Comparison of ENCODE assay signal across 8 cellular contexts in genomic region chrX:155215443-155216178, GRCh38. TPM values are rescaled to one million over a fixed set of nuclear protein-coding genes. Genes with fewer than 3 reads are reported as not detected.
DNase-seq lines count a peak whose midpoint lies in the region; ATAC-seq and TF ChIP-seq lines count a peak whose summit lies in the region.

No MANE protein-coding gene starts in this region.

- no peaks in the 10 kb centered on the region for H3K9me3 ChIP-seq in PC-3 (ENCODE audit: low read length)

- H3K4me3 Mint-ChIP-seq in neural crest cell = peak overlapping the region; percentile 90

- H3K9me3 Mint-ChIP-seq in neural crest cell = no peaks in the 10 kb centered on the region

- no peak for TF ChIP-seq CTCF in PC-3 (conservative IDR thresholded peaks at IDR 0.05; ENCODE audit: low read depth, low read length)
- TF ChIP-seq CTCF in epithelial cell of esophagus (IDR thresholded peaks at IDR 0.05; ENCODE audit: insufficient read depth, low read depth, low read length, missing control alignments) = no peak
- no peak for TF ChIP-seq CTCF in neural crest cell (conservative IDR thresholded peaks at IDR 0.05)

- intact Hi-C loops in PC-3 (cut with micrococcal nuclease) = no loop called here

- H3K36me3 ChIP-seq in PC-3 (ENCODE audit: low read depth, low read length) = no peaks in the 10 kb centered on the region; the same call in 1 of the 2 replicates

- ATAC-seq in HG02588 (IDR thresholded peaks at IDR 0.05; ENCODE audit: unreplicated experiment) (peak; percentile 39), PC-3 (peak; percentile 25)

- BruUV-seq in PC-3 (replicated peaks; lab: Mats Ljungman, UMichigan) = TSS peak; percentile 91

- CTCF ChIA-PET in PC-3 (lab: Charles Lee) = no interaction called here

- H3K9ac ChIP-seq in PC-3 (ENCODE audit: low read length) = peak overlapping the region; percentile 95

- H3K9me2 ChIP-seq in PC-3 (replicated peaks; ENCODE audit: low read length) = no peaks in the 10 kb centered on the region

- H3K4me2 ChIP-seq in PC-3 (ENCODE audit: low read length) = peak overlapping the region; percentile 85

- no peaks in the 10 kb centered on the region for H3K27me3 Mint-ChIP-seq in neural crest cell (ENCODE audit: low read depth)

- peak overlapping the region; percentile 35; the same call in 1 of the 2 replicates for H3K27ac ChIP-seq in PC-3 (ENCODE audit: low read length)

- no peaks in the 10 kb centered on the region for H3K36me3 Mint-ChIP-seq in neural crest cell (ENCODE audit: low read depth)

- peak; percentile 44 for DNase-seq in NCI-H510A treated with DMSO at 0.1 percent for 48 hours (lab: John Stamatoyannopoulos, UW)
- no peak for DNase-seq in NCI-H510A (lab: John Stamatoyannopoulos, UW)
- DNase-seq in PC-3 = no peak
- no peak for DNase-seq in epithelial cell of esophagus (ENCODE audit: low read depth)
- DNase-seq in neural crest cell (ENCODE audit: low read depth, low spot score) = no peak
- no peak for DNase-seq in NCI-H446 treated with DMSO at 0.1 percent for 48 hours (lab: John Stamatoyannopoulos, UW)
- DNase-seq in NCI-H748 treated with DMSO at 0.1 percent for 48 hours (lab: John Stamatoyannopoulos, UW) = no peak

- H3K4me3 ChIP-seq in PC-3 (ENCODE audit: low read length) (peak overlapping the region; percentile 99), epithelial cell of esophagus (ENCODE audit: low read length) (peak overlapping the region; percentile 76)

- POLR2A ChIA-PET in PC-3 (lab: Charles Lee; ENCODE audit: unreplicated experiment) = interaction anchor here (0.6 kb wide), 1 partner anchor 147 kb away, joined by 3 read pairs; no protein-coding TSS in a partner anchor

- no peaks in the 10 kb centered on the region for H3K27me3 ChIP-seq in PC-3 (ENCODE audit: low read length)

- H4K20me1 ChIP-seq in PC-3 (ENCODE audit: low read length) = peaks cover 14% of the 10 kb centered on the region; the same call in 1 of the 2 replicates

- H3K4me1 Mint-ChIP-seq in neural crest cell = peaks cover 15% of the 10 kb centered on the region

- peaks cover 21% of the 10 kb centered on the region for H3K4me1 ChIP-seq in PC-3 (ENCODE audit: insufficient read depth, low read length)

- H3K79me2 ChIP-seq in PC-3 (ENCODE audit: low read length) = peaks cover 38% of the 10 kb centered on the region

- peak overlapping the region; percentile 95 for H3K27ac Mint-ChIP-seq in neural crest cell (ENCODE audit: unreplicated experiment)

- no peaks in the 10 kb centered on the region for H3F3A ChIP-seq in PC-3 (ENCODE audit: low read length, unreplicated experiment)

- peak overlapping the region; percentile 99 for H2AFZ ChIP-seq in PC-3 (ENCODE audit: low read length)

RNA-seq across cellular contexts. Expression of gene VBP1, which starts 0.6 kb away (rescaled TPM):
- 80.6 and 86.2 TPM in 2 replicates for total RNA-seq in PC-3 (2014; rRNA removed)
- 72.4 and 76.9 TPM in 2 replicates for total RNA-seq in neural crest cell

RNA-seq across cellular contexts. Expression of gene RAB39B, which starts 48.7 kb away (rescaled TPM):
- 0.04 TPM in 1 of 2 replicates, not detected in the other for total RNA-seq in PC-3 (2014; rRNA removed)
- total RNA-seq in neural crest cell = 6.5 and 7.3 TPM in 2 replicates
